ENCODE assay signal across 1 cellular context in the genomic region with DNA sequence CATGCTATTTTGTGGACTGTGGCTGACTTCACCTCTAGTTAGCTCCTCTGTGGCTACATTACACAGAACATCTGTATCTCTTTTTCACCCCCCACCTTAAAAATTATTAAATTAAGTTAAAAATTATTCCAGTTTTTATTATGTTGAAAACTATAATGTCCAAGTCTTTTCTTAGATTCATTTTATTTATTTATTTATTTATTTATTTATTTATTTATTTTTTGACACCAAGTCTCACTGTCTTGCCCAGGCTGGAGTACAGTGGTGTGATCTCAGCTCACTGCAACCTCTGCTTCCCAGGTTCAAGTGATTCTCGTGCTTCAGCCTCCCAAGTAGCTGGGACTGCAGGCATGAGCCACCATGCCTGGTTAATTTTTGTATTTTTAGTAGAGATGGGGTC.
TF ChIP-seq lines count a peak whose summit lies in the region.

No MANE protein-coding gene starts in this region.

TF ChIP-seq in A549, 52 proteins besides CTCF, POLR2A, EP300 and RAD21:
- TF ChIP-seq ZC3H11A (IDR thresholded peaks at IDR 0.05) = peak; percentile 81
